1 cellular context compared by ENCODE assay signal in the genomic region with DNA sequence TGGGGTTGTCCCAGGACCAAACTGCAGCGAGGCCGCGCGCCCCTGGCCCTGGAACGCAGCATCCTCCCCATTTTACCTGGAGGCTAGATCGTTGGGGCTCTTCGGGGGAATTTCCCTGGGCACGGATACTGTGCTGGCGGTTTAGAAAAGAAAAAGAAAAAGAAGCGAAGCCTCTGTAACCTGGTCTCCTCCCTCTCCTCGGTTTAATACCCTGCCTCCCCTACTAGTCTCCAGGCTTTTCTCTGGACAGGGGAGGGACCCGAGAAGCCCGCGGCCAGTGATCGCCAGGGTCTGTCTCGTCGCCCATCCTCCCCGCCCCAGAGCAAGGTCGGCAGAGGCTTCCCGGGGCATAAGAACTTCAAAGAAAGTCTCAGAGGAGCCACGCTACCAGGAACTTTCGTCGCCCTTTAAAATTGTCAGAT.
TF ChIP-seq lines count a peak whose summit lies in the region.

No MANE protein-coding gene starts in this region.

TF ChIP-seq in GM12878, 131 proteins besides CTCF, POLR2A, EP300 and RAD21 (continued from another document):
- no peak for TF ChIP-seq BMI1 (IDR thresholded peaks at IDR 0.05; ENCODE audit: borderline replicate concordance)
- TF ChIP-seq, protein P1, sequence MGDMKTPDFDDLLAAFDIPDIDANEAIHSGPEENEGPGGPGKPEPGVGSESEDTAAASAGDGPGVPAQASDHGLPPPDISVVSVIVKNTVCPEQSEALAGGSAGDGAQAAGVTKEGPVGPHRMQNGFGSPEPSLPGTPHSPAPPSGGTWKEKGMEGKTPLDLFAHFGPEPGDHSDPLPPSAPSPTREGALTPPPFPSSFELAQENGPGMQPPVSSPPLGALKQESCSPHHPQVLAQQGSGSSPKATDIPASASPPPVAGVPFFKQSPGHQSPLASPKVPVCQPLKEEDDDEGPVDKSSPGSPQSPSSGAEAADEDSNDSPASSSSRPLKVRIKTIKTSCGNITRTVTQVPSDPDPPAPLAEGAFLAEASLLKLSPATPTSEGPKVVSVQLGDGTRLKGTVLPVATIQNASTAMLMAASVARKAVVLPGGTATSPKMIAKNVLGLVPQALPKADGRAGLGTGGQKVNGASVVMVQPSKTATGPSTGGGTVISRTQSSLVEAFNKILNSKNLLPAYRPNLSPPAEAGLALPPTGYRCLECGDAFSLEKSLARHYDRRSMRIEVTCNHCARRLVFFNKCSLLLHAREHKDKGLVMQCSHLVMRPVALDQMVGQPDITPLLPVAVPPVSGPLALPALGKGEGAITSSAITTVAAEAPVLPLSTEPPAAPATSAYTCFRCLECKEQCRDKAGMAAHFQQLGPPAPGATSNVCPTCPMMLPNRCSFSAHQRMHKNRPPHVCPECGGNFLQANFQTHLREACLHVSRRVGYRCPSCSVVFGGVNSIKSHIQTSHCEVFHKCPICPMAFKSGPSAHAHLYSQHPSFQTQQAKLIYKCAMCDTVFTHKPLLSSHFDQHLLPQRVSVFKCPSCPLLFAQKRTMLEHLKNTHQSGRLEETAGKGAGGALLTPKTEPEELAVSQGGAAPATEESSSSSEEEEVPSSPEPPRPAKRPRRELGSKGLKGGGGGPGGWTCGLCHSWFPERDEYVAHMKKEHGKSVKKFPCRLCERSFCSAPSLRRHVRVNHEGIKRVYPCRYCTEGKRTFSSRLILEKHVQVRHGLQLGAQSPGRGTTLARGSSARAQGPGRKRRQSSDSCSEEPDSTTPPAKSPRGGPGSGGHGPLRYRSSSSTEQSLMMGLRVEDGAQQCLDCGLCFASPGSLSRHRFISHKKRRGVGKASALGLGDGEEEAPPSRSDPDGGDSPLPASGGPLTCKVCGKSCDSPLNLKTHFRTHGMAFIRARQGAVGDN (IDR thresholded peaks at IDR 0.05), result no peak
- no peak for TF ChIP-seq SUZ12 (IDR thresholded peaks at IDR 0.05; ENCODE audit: unreplicated experiment)
- no peak for TF ChIP-seq MEF2B (IDR thresholded peaks at IDR 0.05; ENCODE audit: partially characterized antibody, poor library complexity, severe bottlenecking)
